ENCODE assay signal across 20 cellular contexts in genomic region chr12:28027328-28027727, GRCh38. TPM values are rescaled to one million over a fixed set of nuclear protein-coding genes. Genes with fewer than 3 reads are reported as not detected.
DNase-seq lines count a peak whose midpoint lies in the region; ATAC-seq, FAIRE-seq and TF ChIP-seq lines count a peak whose summit lies in the region.
"Had no signal": no experiment of that assay in that cellular context is flagged by ENCODE, and none has a peak within 500 bp of the region (broad histone marks: within the 10 kb centered on the region; RNA-seq: fewer than 3 reads in every experiment).

No MANE protein-coding gene starts in this region.

- no peak for ATAC-seq in activated CD8-positive, alpha-beta memory T cell treated with anti-CD3 and anti-CD28 coated beads, Interleukin-2, amount 10 ng/mL, durations not matched to agents 7 days and 5 days
- ATAC-seq: activated naive CD4-positive, alpha-beta T cell treated with anti-CD3 and anti-CD28 coated beads, Interleukin-2, amount 50 U/mL, for 72 hours; stimulated activated effector memory CD8-positive, alpha-beta T cell treated with anti-CD3 and anti-CD28 coated beads, Interleukin-12 subunit alpha, Interleukin-12 subunit beta, amount 100 ng/mL, for 72 hours had no signal

- no peak overlapping the region for H3K4me3 Mint-ChIP-seq in HFFc6
- no peak overlapping the region for H3K4me3 Mint-ChIP-seq in activated CD8-positive, alpha-beta memory T cell treated with anti-CD3 and anti-CD28 coated beads, Interleukin-2, amount 10 ng/mL, durations not matched to agents 7 days and 5 days
- H3K4me3 Mint-ChIP-seq: activated CD4-positive, alpha-beta T cell treated with anti-CD3 and anti-CD28 coated beads, Interleukin-2, amount 10 ng/mL, durations not matched to agents 7 days and 5 days; stimulated activated effector memory CD8-positive, alpha-beta T cell treated with anti-CD3 and anti-CD28 coated beads, Interleukin-12 subunit alpha, Interleukin-12 subunit beta, amount 100 ng/mL, for 72 hours; type B pancreatic cell had no signal

- TF ChIP-seq CTCF in AG09309 (IDR thresholded peaks at IDR 0.05; ENCODE audit: control insufficient read depth, insufficient read depth, low read depth, low read length, missing control alignments) (no peak), HFFc6 (IDR thresholded peaks at IDR 0.05) (no peak)

- H3K9me3 Mint-ChIP-seq in HFFc6, result peaks cover 4% of the 10 kb centered on the region; the same call in 1 of the 2 replicates
- H3K9me3 Mint-ChIP-seq in activated CD8-positive, alpha-beta memory T cell treated with anti-CD3 and anti-CD28 coated beads, Interleukin-2, amount 10 ng/mL, durations not matched to agents 7 days and 5 days (ENCODE audit: low read depth), result no peaks in the 10 kb centered on the region
- H3K9me3 Mint-ChIP-seq: activated CD4-positive, alpha-beta T cell treated with anti-CD3 and anti-CD28 coated beads, Interleukin-2, amount 10 ng/mL, durations not matched to agents 7 days and 5 days; activated naive CD4-positive, alpha-beta T cell treated with anti-CD3 and anti-CD28 coated beads, Interleukin-2, amount 50 U/mL, for 72 hours; stimulated activated effector memory CD8-positive, alpha-beta T cell treated with anti-CD3 and anti-CD28 coated beads, Interleukin-12 subunit alpha, Interleukin-12 subunit beta, amount 100 ng/mL, for 72 hours; type B pancreatic cell had no signal

- CTCF ChIA-PET in activated CD8-positive, alpha-beta memory T cell treated with anti-CD3 and anti-CD28 coated beads, Interleukin-2, amount 10 ng/mL, durations not matched to agents 7 days and 5 days (lab: Charles Lee), result no interaction called here

- no peaks in the 10 kb centered on the region; the same call in 1 of the 2 replicates for H3K27me3 Mint-ChIP-seq in HFFc6 (ENCODE audit: insufficient read depth)
- no peaks in the 10 kb centered on the region for H3K27me3 Mint-ChIP-seq in activated CD8-positive, alpha-beta memory T cell treated with anti-CD3 and anti-CD28 coated beads, Interleukin-2, amount 10 ng/mL, durations not matched to agents 7 days and 5 days
- H3K27me3 Mint-ChIP-seq: activated CD4-positive, alpha-beta T cell treated with anti-CD3 and anti-CD28 coated beads, Interleukin-2, amount 10 ng/mL, durations not matched to agents 7 days and 5 days had no signal

- no peak for FAIRE-seq in H54 (lab: Jason Lieb, UNC)
- FAIRE-seq: bronchial epithelial cell had no signal

- no peak overlapping the region for H3K4me3 ChIP-seq in AG09309 (ENCODE audit: control insufficient read depth, low read depth, low read length)
- H3K4me3 ChIP-seq: Peyer's patch had no signal

- peak overlapping the region; percentile 100 for H3K27ac Mint-ChIP-seq in HFFc6
- no peak overlapping the region for H3K27ac Mint-ChIP-seq in activated CD8-positive, alpha-beta memory T cell treated with anti-CD3 and anti-CD28 coated beads, Interleukin-2, amount 10 ng/mL, durations not matched to agents 7 days and 5 days
- H3K27ac Mint-ChIP-seq: activated CD4-positive, alpha-beta T cell treated with anti-CD3 and anti-CD28 coated beads, Interleukin-2, amount 10 ng/mL, durations not matched to agents 7 days and 5 days; activated naive CD4-positive, alpha-beta T cell treated with anti-CD3 and anti-CD28 coated beads, Interleukin-2, amount 50 U/mL, for 72 hours; stimulated activated effector memory CD8-positive, alpha-beta T cell treated with anti-CD3 and anti-CD28 coated beads, Interleukin-12 subunit alpha, Interleukin-12 subunit beta, amount 100 ng/mL, for 72 hours; type B pancreatic cell had no signal

- no peak for TF ChIP-seq POLR2A in erythroblast (IDR thresholded peaks at IDR 0.05; ENCODE audit: low read length)
- TF ChIP-seq POLR2A in H54 (IDR thresholded peaks at IDR 0.05; ENCODE audit: low read depth, low read length), result no peak

- DNase-seq in AG09309 (ENCODE audit: low read depth), result peak; percentile 53
- DNase-seq in HFFc6, result no peak
- peak; percentile 84 to 93 for DNase-seq in NCI-H524 (lab: John Stamatoyannopoulos, UW)
- DNase-seq in erythroblast (lab: John Stamatoyannopoulos, UW), result peak; percentile 9 to 10
- DNase-seq in H54 (ENCODE audit: insufficient read length, low spot score), result no peak
- DNase-seq in T-helper 2 cell, result no peak
- DNase-seq in OCI-M2 (lab: John Stamatoyannopoulos, UW; ENCODE audit: unreplicated experiment), result no peak
- DNase-seq in activated CD8-positive, alpha-beta memory T cell treated with anti-CD3 and anti-CD28 coated beads, Interleukin-2, amount 10 ng/mL, durations not matched to agents 7 days and 5 days, result no peak
- DNase-seq: activated CD4-positive, alpha-beta T cell treated with anti-CD3 and anti-CD28 coated beads, Interleukin-2, amount 10 ng/mL, durations not matched to agents 7 days and 5 days; activated T-cell treated with anti-CD3 and anti-CD28 coated beads, Interleukin-2, amount 50 U/mL, for 1 hour; AML-193; effector CD8-positive, alpha-beta T cell; GOT3; Peyer's patch had no signal

- H3K4me1 Mint-ChIP-seq in HFFc6 (ENCODE audit: low read depth), result peaks cover 61% of the 10 kb centered on the region
- no peaks in the 10 kb centered on the region for H3K4me1 Mint-ChIP-seq in activated CD8-positive, alpha-beta memory T cell treated with anti-CD3 and anti-CD28 coated beads, Interleukin-2, amount 10 ng/mL, durations not matched to agents 7 days and 5 days
- H3K4me1 Mint-ChIP-seq: activated CD4-positive, alpha-beta T cell treated with anti-CD3 and anti-CD28 coated beads, Interleukin-2, amount 10 ng/mL, durations not matched to agents 7 days and 5 days had no signal

- no peaks in the 10 kb centered on the region; the same call in 1 of the 2 replicates for H3K36me3 Mint-ChIP-seq in HFFc6 (ENCODE audit: low read depth)
- H3K36me3 Mint-ChIP-seq in activated CD8-positive, alpha-beta memory T cell treated with anti-CD3 and anti-CD28 coated beads, Interleukin-2, amount 10 ng/mL, durations not matched to agents 7 days and 5 days, result no peaks in the 10 kb centered on the region
- H3K36me3 Mint-ChIP-seq: activated naive CD4-positive, alpha-beta T cell treated with anti-CD3 and anti-CD28 coated beads, Interleukin-2, amount 50 U/mL, for 72 hours; stimulated activated effector memory CD8-positive, alpha-beta T cell treated with anti-CD3 and anti-CD28 coated beads, Interleukin-12 subunit alpha, Interleukin-12 subunit beta, amount 100 ng/mL, for 72 hours; type B pancreatic cell had no signal

RNA-seq across cellular contexts. Expression of gene PTHLH, which starts 54.8 kb away (rescaled TPM):
- 1 to 10 TPM in 3 of 6 experiments, under 1 TPM in 3; 0.59 to 1.3 (median 1.0) TPM for total RNA-seq in HFFc6 (2021; fragmentation: NEBNext Ultra II Directional; extraction: Animal tissue kit (Norgen Biotek cat#: 25700))
- under 1 TPM in 1 of 2 experiments, not detected in 1; 0.35 TPM for total RNA-seq in activated CD8-positive, alpha-beta memory T cell treated with anti-CD3 and anti-CD28 coated beads, Interleukin-2, amount 10 ng/mL, durations not matched to agents 7 days and 5 days
- total RNA-seq: activated CD4-positive, alpha-beta T cell treated with anti-CD3 and anti-CD28 coated beads, Interleukin-2, amount 10 ng/mL, durations not matched to agents 7 days and 5 days; activated naive CD4-positive, alpha-beta T cell treated with anti-CD3 and anti-CD28 coated beads, Interleukin-2, amount 50 U/mL, for 72 hours; mononuclear cell; Peyer's patch; T-helper 2 cell treated with Interferon-gamma antibody and Interleukin-4, amounts not matched to agents 100 ng/mL and 5 ng/mL, for 36 hours had no signal

Comparison
In these comparisons a context has a peak if more than half of its experiments do, and no peak if none do; other contexts are left out.
1. DNase-seq: peak in AG09309 (single experiment), NCI-H524 (2 of 2) and erythroblast (2 of 2); none in HFFc6 (single experiment), H54 (single experiment), T-helper 2 cell (0 of 5), OCI-M2 (single experiment) and activated CD8-positive, alpha-beta memory T cell treated with anti-CD3 and anti-CD28 coated beads, Interleukin-2, amount 10 ng/mL, durations not matched to agents 7 days and 5 days (single experiment).